Comparison of ENCODE assay signal across 19 cellular contexts in genomic region chr3:157070600-157070999, GRCh38.
A peak's percentile ranks its signal among the peaks of the same experiment; 100 is the strongest.
DNase-seq lines count a peak whose midpoint lies in the region; ATAC-seq and TF ChIP-seq lines count a peak whose summit lies in the region.
"Had no signal": no experiment of that assay in that cellular context is flagged by ENCODE, and none has a peak within 500 bp of the region (broad histone marks: within the 10 kb centered on the region; RNA-seq: fewer than 3 reads in every experiment).

No MANE protein-coding gene starts in this region.

- intact Hi-C loops in A673 (cut with micrococcal nuclease; ENCODE audit: unreplicated experiment): no loop called here
- intact Hi-C loops in IMR-90 (cut with micrococcal nuclease): no loop called here
- intact Hi-C loops in esophagus muscularis mucosa (cut with DNase I): no loop called here

- in situ Hi-C loops in IMR-90 (cut with MboI; ENCODE audit: low sequenced_read_pairs): no loop called here

- H4K5ac ChIP-seq in IMR-90 (ENCODE audit: low read depth, low read length): no peak overlapping the region

- 0 out of 2 replicates have a peak, but pooled peaks have one; percentile 22 for ATAC-seq in IMR-90 (ENCODE audit: low read depth)
- peak; percentile 20 for ATAC-seq in omental fat pad (ENCODE audit: low FRiP score)
- ATAC-seq in GM21723 (IDR thresholded peaks at IDR 0.05; ENCODE audit: unreplicated experiment): no peak
- ATAC-seq: activated CD4-positive, alpha-beta T cell treated with anti-CD3 and anti-CD28 coated beads for 36 hours; stimulated activated memory B cell treated with anti-CD40 and anti-IgM and Interleukin-4, amounts not matched to agents 10 μg/mL and 1 μg/mL and 100 μg/mL, for 72 hours; T-helper 17 cell had no signal

- no peak overlapping the region for H2AK5ac ChIP-seq in IMR-90 (ENCODE audit: low read depth, low read length)

- dilution Hi-C loops in IMR-90 (cut with HindIII; ENCODE audit: low sequenced_read_pairs, unreplicated experiment): no loop called here

- no peaks in the 10 kb centered on the region for H3K27me3 ChIP-seq in A673 (replicated peaks; ENCODE audit: insufficient read depth, low read depth, low read length, poor library complexity)
- H3K27me3 ChIP-seq in IMR-90 (ENCODE audit: control insufficient read depth, insufficient read depth, low read length): no peaks in the 10 kb centered on the region
- no peaks in the 10 kb centered on the region for H3K27me3 ChIP-seq in esophagus muscularis mucosa
- H3K27me3 ChIP-seq in WERI-Rb-1 (ENCODE audit: insufficient read depth, low read depth, severe bottlenecking): no peaks in the 10 kb centered on the region
- H3K27me3 ChIP-seq: cardiac muscle cell had no signal

- peak overlapping the region; percentile 39; the same call in 1 of the 2 replicates for H3K14ac ChIP-seq in IMR-90 (replicated peaks; ENCODE audit: low read depth, low read length)

- H2AFZ ChIP-seq in IMR-90 (replicated peaks; ENCODE audit: low read length, poor library complexity): peak overlapping the region; percentile 17

- no peak overlapping the region; the same call in 1 of the 2 replicates for H3K4ac ChIP-seq in IMR-90 (ENCODE audit: low read depth, low read length)

- BruUV-seq in A673 (replicated peaks; lab: Mats Ljungman, UMichigan) (no TSS peak), IMR-90 (replicated peaks; lab: Mats Ljungman, UMichigan) (no TSS peak)

- no peak for TF ChIP-seq POLR2A in IMR-90 (IDR thresholded peaks at IDR 0.05; ENCODE audit: low read depth, low read length)
- no peak for TF ChIP-seq POLR2A in esophagus muscularis mucosa (IDR thresholded peaks at IDR 0.05; ENCODE audit: low read depth)

- H3K4me1 ChIP-seq in A673 (ENCODE audit: insufficient read depth, low read length, poor library complexity, severe bottlenecking): peaks cover 22% of the 10 kb centered on the region
- peaks cover 12% of the 10 kb centered on the region for H3K4me1 ChIP-seq in IMR-90 (ENCODE audit: control insufficient read depth, insufficient read depth, low read length)
- peaks cover 0 to 14% (median 3%) of the 10 kb centered on the region in 4 donors for H3K4me1 ChIP-seq in esophagus muscularis mucosa
- H3K4me1 ChIP-seq: Caco-2 had no signal

- no peaks in the 10 kb centered on the region for H3K79me1 ChIP-seq in IMR-90 (ENCODE audit: low read depth in 1 of 2, low read length in 2 of 2)

- H3K4me3 ChIP-seq in A673 (ENCODE audit: low read depth, low read length, poor library complexity, severe bottlenecking) (no peak overlapping the region), IMR-90 (ENCODE audit: insufficient read depth, low read depth, low read length) (no peak overlapping the region), esophagus muscularis mucosa (no peak overlapping the region), WERI-Rb-1 (ENCODE audit: low read depth, low read length) (no peak overlapping the region)
- H3K4me3 ChIP-seq: cardiac muscle cell had no signal

- TF ChIP-seq RAD21 in IMR-90 (IDR thresholded peaks at IDR 0.05; ENCODE audit: low read length): no peak

- H2BK120ac ChIP-seq in IMR-90 (ENCODE audit: low read depth, low read length): no peak overlapping the region

- no peak overlapping the region for H3K4me2 ChIP-seq in IMR-90 (ENCODE audit: low read depth, low read length)

- H3K18ac ChIP-seq in IMR-90 (ENCODE audit: low read depth, low read length): no peak overlapping the region

- no peak overlapping the region for H2BK15ac ChIP-seq in IMR-90 (ENCODE audit: low read depth, low read length)

- TF ChIP-seq EP300 in esophagus muscularis mucosa (IDR thresholded peaks at IDR 0.05): no peak

- POLR2A ChIA-PET in A673 (lab: Charles Lee; ENCODE audit: low non-redundant PET): interaction anchor here (0.6 kb wide), 1 partner anchor 9 kb away, joined by 3 read pairs; no protein-coding TSS in a partner anchor
- POLR2A ChIA-PET in IMR-90 (lab: Charles Lee; ENCODE audit: unreplicated experiment): no interaction called here

- no peak overlapping the region for H4K91ac ChIP-seq in IMR-90 (ENCODE audit: insufficient read depth, low read depth, low read length)

- no peak for TF ChIP-seq CTCF in A673 (conservative IDR thresholded peaks at IDR 0.05; ENCODE audit: low read depth, low read length)
- no peak for TF ChIP-seq CTCF in IMR-90 (conservative IDR thresholded peaks at IDR 0.05; ENCODE audit: low read depth, low read length)
- no peak for TF ChIP-seq CTCF in esophagus muscularis mucosa (IDR thresholded peaks at IDR 0.05)
- no peak for TF ChIP-seq CTCF in omental fat pad (IDR thresholded peaks at IDR 0.05)
- no peak for TF ChIP-seq CTCF in WERI-Rb-1 (IDR thresholded peaks at IDR 0.05; ENCODE audit: low read depth, low read length)

- 0 out of 2 replicates have a peak, but pooled peaks cover 16% of the 10 kb centered on the region for H3K9me1 ChIP-seq in IMR-90 (ENCODE audit: insufficient read depth, low read length)

- H3K23ac ChIP-seq in IMR-90 (ENCODE audit: low read depth, low read length): no peak overlapping the region

- H3K27ac ChIP-seq in A673 (ENCODE audit: low read depth, low read length, poor library complexity, severe bottlenecking) (peak overlapping the region; percentile 37), IMR-90 (ENCODE audit: insufficient read depth, low read length) (no peak overlapping the region), esophagus muscularis mucosa (replicated peaks in 1 of 4) (no peak overlapping the region), WERI-Rb-1 (no peak overlapping the region)
- H3K27ac ChIP-seq: cardiac muscle cell had no signal

- H2BK5ac ChIP-seq in IMR-90 (ENCODE audit: low read depth, low read length, poor library complexity, severe bottlenecking): no peak overlapping the region

- H3K9me3 ChIP-seq in A673 (ENCODE audit: low read depth, low read length, poor library complexity, severe bottlenecking) (no peaks in the 10 kb centered on the region), IMR-90 (ENCODE audit: control insufficient read depth, insufficient read depth, low read length) (no peaks in the 10 kb centered on the region), esophagus muscularis mucosa (no peaks in the 10 kb centered on the region), WERI-Rb-1 (ENCODE audit: severe bottlenecking) (no peaks in the 10 kb centered on the region)
- H3K9me3 ChIP-seq: Caco-2 had no signal

- H2AK9ac ChIP-seq in IMR-90 (replicated peaks; ENCODE audit: low read depth, low read length, poor library complexity): no peak overlapping the region

- DNase-seq in A673 (ENCODE audit: low spot score) (no peak), IMR-90 (peak; percentile 22), esophagus muscularis mucosa (ENCODE audit: extremely low spot score) (peak; percentile 82), omental fat pad (ENCODE audit: low spot score) (no peak), cerebellar nuclear complex (lab: John Stamatoyannopoulos, UW) (no peak), activated gamma-delta T cell treated with Interleukin-2 at 50 U/mL for 16 hours (no peak), WERI-Rb-1 (no peak)
- DNase-seq: activated CD4-positive, alpha-beta T cell treated with anti-CD3 and anti-CD28 coated beads for 36 hours; activated naive CD8-positive, alpha-beta T cell treated with anti-CD3 and anti-CD28 coated beads for 36 hours; activated T-cell treated with anti-CD3 and anti-CD28 coated beads for 4 hours; Caco-2; effector memory CD4-positive, alpha-beta T cell; foreskin melanocyte; HFFc6; mesendoderm; T-helper 17 cell had no signal

- CTCF ChIA-PET in A673 (lab: Charles Lee): no interaction called here
- CTCF ChIA-PET in IMR-90 (lab: Yijun Ruan, JAX): no interaction called here

- H2BK20ac ChIP-seq in IMR-90 (ENCODE audit: low read depth, low read length): no peak overlapping the region

- WGBS in IMR-90 (ENCODE audit: extremely low coverage in 2 of 2, insufficient read length in 1 of 2), 2 experiments: no CpG with 5 or more reads among the region's 3 CpGs
- 61% methylated on average over 3 of the region's 3 CpGs for WGBS in esophagus muscularis mucosa

- no peak overlapping the region for H3K9ac ChIP-seq in IMR-90 (ENCODE audit: low read depth, low read length)

- no peak overlapping the region for H3K56ac ChIP-seq in IMR-90 (ENCODE audit: extremely low read depth, insufficient read depth, low read length)

- H3K36me3 ChIP-seq in A673 (ENCODE audit: insufficient read depth, low read length, poor library complexity, severe bottlenecking) (no peaks in the 10 kb centered on the region), IMR-90 (ENCODE audit: control insufficient read depth, insufficient read depth, low read length) (no peaks in the 10 kb centered on the region), esophagus muscularis mucosa (no peaks in the 10 kb centered on the region), WERI-Rb-1 (no peaks in the 10 kb centered on the region)
- H3K36me3 ChIP-seq: cardiac muscle cell had no signal

- no peaks in the 10 kb centered on the region for H4K20me1 ChIP-seq in IMR-90 (ENCODE audit: insufficient read depth, low read length)

- H4K8ac ChIP-seq in IMR-90 (ENCODE audit: low read depth in 2 of 2, low read length in 2 of 2): 0 out of 4 replicates have a peak overlapping the region, but pooled peaks of 1 of the 2 experiments have one; percentile 10

TF ChIP-seq in IMR-90, 13 proteins besides CTCF, POLR2A, EP300 and RAD21:
- TF ChIP-seq RCOR1 (IDR thresholded peaks at IDR 0.05; ENCODE audit: insufficient replicate concordance, low read length): no peak
- no peak for TF ChIP-seq MAFK (IDR thresholded peaks at IDR 0.05; ENCODE audit: low read depth, low read length)
- no peak for TF ChIP-seq CEBPB (IDR thresholded peaks at IDR 0.05; ENCODE audit: low read depth, low read length)
- no peak for TF ChIP-seq CHD1 (IDR thresholded peaks at IDR 0.05; ENCODE audit: low read depth, low read length)
- TF ChIP-seq FOS (IDR thresholded peaks at IDR 0.05; ENCODE audit: low read depth, low read length): no peak
- no peak for TF ChIP-seq USF2 (IDR thresholded peaks at IDR 0.05; ENCODE audit: low read depth, low read length)

Comparison
In these comparisons a context has a peak if more than half of its experiments do, and no peak if none do; other contexts are left out.
1. DNase-seq: peak in IMR-90 (single experiment) and esophagus muscularis mucosa (single experiment); none in A673 (single experiment), omental fat pad (single experiment), cerebellar nuclear complex (0 of 2), activated gamma-delta T cell treated with Interleukin-2 at 50 U/mL for 16 hours (single experiment) and WERI-Rb-1 (single experiment).